In genomic region chr12:110281549-110282342, GRCh38 we compare ENCODE assay signal across 8 cellular contexts. TPM values are rescaled to one million over a fixed set of nuclear protein-coding genes. Genes with fewer than 3 reads are reported as not detected.
DNase-seq lines count a peak whose midpoint lies in the region; ATAC-seq and TF ChIP-seq lines count a peak whose summit lies in the region.

No MANE protein-coding gene starts in this region.

- ATAC-seq in GM18520 (IDR thresholded peaks at IDR 0.05; ENCODE audit: unreplicated experiment) (peak; percentile 22), HG02981 (IDR thresholded peaks at IDR 0.05; ENCODE audit: unreplicated experiment) (peak; percentile 37), esophagus mucosa (peak; percentile 61)
- peak; percentile 25 for ATAC-seq in naive thymus-derived CD4-positive, alpha-beta T cell

- peak overlapping the region; percentile 69 to 93 (median 88) for H3K27ac Mint-ChIP-seq in naive thymus-derived CD4-positive, alpha-beta T cell

- no peak for TF ChIP-seq CTCF in AG04449 (IDR thresholded peaks at IDR 0.05; ENCODE audit: insufficient read depth, low read length, missing control alignments)

- H3K4me3 ChIP-seq in AG04449 (ENCODE audit: low read depth, low read length), result peak overlapping the region; percentile 95
- H3K4me3 ChIP-seq in naive thymus-derived CD4-positive, alpha-beta T cell (ENCODE audit: low read length), result peak overlapping the region; percentile 76

- no peaks in the 10 kb centered on the region for H3K27me3 ChIP-seq in naive thymus-derived CD4-positive, alpha-beta T cell (ENCODE audit: control insufficient read depth in 2 of 2, insufficient read depth in 2 of 2, low read length in 2 of 2)

- peaks cover 41 to 57% (median 55%) of the 10 kb centered on the region in 7 donors for H3K4me1 Mint-ChIP-seq in naive thymus-derived CD4-positive, alpha-beta T cell

- intact Hi-C loops in naive thymus-derived CD4-positive, alpha-beta T cell (cut with micrococcal nuclease), result loop anchor here (1.0 to 10.0 kb wide), 16 partner anchors 121 to 709 kb away; partner anchors contain the start of genes ANAPC7 (in 2 of the 2), C12orf76 (in 2 of the 2), GIT2 (in 2 of the 2) and PPP1CC (in 2 of the 2)

- H3K9me3 ChIP-seq in naive thymus-derived CD4-positive, alpha-beta T cell (ENCODE audit: control insufficient read depth in 2 of 3, low read length in 3 of 3), result no peaks in the 10 kb centered on the region

- H3K27ac ChIP-seq in naive thymus-derived CD4-positive, alpha-beta T cell (ENCODE audit: low read depth, low read length), result peak overlapping the region; percentile 92

- no peaks in the 10 kb centered on the region for H3K9me3 Mint-ChIP-seq in naive thymus-derived CD4-positive, alpha-beta T cell

- H3K4me1 ChIP-seq in naive thymus-derived CD4-positive, alpha-beta T cell (ENCODE audit: control insufficient read depth in 2 of 2, insufficient read depth in 2 of 2, low read length in 2 of 2), result peaks cover 12 to 27% of the 10 kb centered on the region in 2 donors

- DNase-seq in AG04449 (ENCODE audit: low read depth, low spot score) (no peak), NOMO-1 (lab: John Stamatoyannopoulos, UW; ENCODE audit: unreplicated experiment in 2 of 2) (peak; percentile 52 to 55)
- peak; percentile 54 for DNase-seq in activated T-cell treated with anti-CD3 and anti-CD28 coated beads, Interleukin-2, amount 50 U/mL, for 1 hour
- peak; percentile 22 to 74 (median 29) for DNase-seq in naive thymus-derived CD4-positive, alpha-beta T cell
- DNase-seq in stimulated activated naive CD4-positive, alpha-beta T cell treated with Interleukin-2 at 50 U/mL for 16 hours (lab: John Stamatoyannopoulos, UW), result peak; percentile 67

- peak overlapping the region; percentile 86 to 95 (median 93) for H3K4me3 Mint-ChIP-seq in naive thymus-derived CD4-positive, alpha-beta T cell

- H3K27me3 Mint-ChIP-seq in naive thymus-derived CD4-positive, alpha-beta T cell, result peaks cover 0 to 11% (median 0%) of the 10 kb centered on the region in 5 donors

- H3K36me3 Mint-ChIP-seq in naive thymus-derived CD4-positive, alpha-beta T cell, result peaks cover 0 to 32% (median 6%) of the 10 kb centered on the region in 5 donors

- CTCF ChIA-PET in AG04449 (lab: Yijun Ruan, JAX), result interaction anchor here (0.7 to 2.1 kb wide), 5 partner anchors 14 to 184 kb away, joined by 3 to 10 read pairs (median 3); no protein-coding TSS in a partner anchor
- CTCF ChIA-PET in naive thymus-derived CD4-positive, alpha-beta T cell (lab: Charles Lee), result no interaction called here

- POLR2A ChIA-PET in AG04449 (lab: Yijun Ruan, JAX), result interaction anchor here (0.6 to 3.3 kb wide), 3 partner anchors 12 to 307 kb away, joined by 3 to 20 read pairs (median 4); no protein-coding TSS in a partner anchor
- POLR2A ChIA-PET in naive thymus-derived CD4-positive, alpha-beta T cell (lab: Charles Lee), result interaction anchor here (0.7 to 2.5 kb wide), 5 partner anchors 8 to 168 kb away, joined by 3 to 6 read pairs (median 4); partner anchors contain the start of gene ARPC3

- peaks cover 0 to 8% (median 0%) of the 10 kb centered on the region in 3 experiments for H3K36me3 ChIP-seq in naive thymus-derived CD4-positive, alpha-beta T cell (ENCODE audit: control insufficient read depth in 2 of 3, insufficient read depth in 3 of 3, low read length in 3 of 3)

RNA-seq across cellular contexts. Expression of gene ATP2A2, which starts 0.7 kb away (rescaled TPM):
- total RNA-seq in esophagus mucosa, result 194 TPM
- 100 to 1,000 TPM in 2 of 5 experiments, 10 to 100 TPM in 3; 81.4 to 160 (median 83.9) TPM for total RNA-seq in naive thymus-derived CD4-positive, alpha-beta T cell
- polyA plus RNA-seq in naive thymus-derived CD4-positive, alpha-beta T cell, result 1 to 10 TPM; 2.1 to 2.5 TPM
